In the genomic region with DNA sequence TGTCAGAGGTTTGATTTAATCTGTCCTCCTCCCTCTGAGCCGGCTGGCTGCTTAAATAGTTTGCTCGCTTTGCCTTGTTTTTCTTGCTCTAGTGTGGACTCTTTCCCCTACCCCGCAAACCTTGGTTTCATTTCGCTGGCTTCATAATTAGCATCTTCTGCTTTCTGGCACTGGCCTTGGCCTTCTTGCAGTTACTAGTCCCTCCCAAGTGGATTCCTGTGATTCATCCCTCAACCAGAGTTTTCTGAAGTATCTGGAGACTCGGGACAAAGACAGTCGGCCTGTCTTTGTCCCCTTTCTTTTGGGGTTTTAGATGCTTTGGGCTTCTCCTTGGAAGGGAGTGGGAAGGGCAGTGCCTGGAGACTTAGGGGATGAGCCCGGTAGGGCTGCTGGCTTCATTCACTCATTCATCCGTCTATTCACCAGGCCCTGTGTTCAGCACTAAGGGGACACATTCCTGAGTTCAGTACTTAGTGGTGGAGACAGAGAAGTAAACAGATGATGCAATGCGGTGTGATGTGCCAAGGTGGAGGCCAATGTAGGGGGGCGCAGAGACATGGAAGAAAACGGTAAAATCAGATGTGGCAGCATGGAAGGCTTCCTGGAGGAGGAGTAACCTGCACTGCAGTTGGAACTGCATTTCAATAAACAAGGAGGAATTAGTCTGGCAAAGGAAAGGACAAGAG, we compare ENCODE assay signal across 16 cellular contexts. TPM values are rescaled to one million over a fixed set of nuclear protein-coding genes. Genes with fewer than 3 reads are reported as not detected.
DNase-seq lines count a peak whose midpoint lies in the region; ATAC-seq, FAIRE-seq and TF ChIP-seq lines count a peak whose summit lies in the region.
"Had no signal": no experiment of that assay in that cellular context is flagged by ENCODE, and none has a peak within 500 bp of the region (broad histone marks: within the 10 kb centered on the region; RNA-seq: fewer than 3 reads in every experiment).

No MANE protein-coding gene starts in this region.

- no peaks in the 10 kb centered on the region for H4K20me1 ChIP-seq in H9 (ENCODE audit: control insufficient read depth, insufficient read depth, insufficient read length)

- no peak for TF ChIP-seq POLR2A in esophagus squamous epithelium (IDR thresholded peaks at IDR 0.05)

- in situ Hi-C loops in HAP-1 (cut with MboI; ENCODE audit: low sequenced_read_pairs) = no loop called here

- H2AFZ ChIP-seq in H9 (ENCODE audit: low read length) = no peak overlapping the region

- H3K27me3 ChIP-seq in AG04450 (ENCODE audit: control insufficient read depth, insufficient read depth, low read length) (no peaks in the 10 kb centered on the region), H9 (ENCODE audit: insufficient read depth, low read length) (no peaks in the 10 kb centered on the region), HAP-1 (ENCODE audit: low read depth) (no peaks in the 10 kb centered on the region), esophagus squamous epithelium (peaks cover 0 to 41% (median 0%) of the 10 kb centered on the region in 4 donors)
- H3K27me3 ChIP-seq: Peyer's patch had no signal

- H3K27ac Mint-ChIP-seq in H9 (peak overlapping the region in 2 of 3 experiments; percentile 1 to 52; a peak in 4 of 7 replicates), chondrocyte (ENCODE audit: unreplicated experiment) (peak overlapping the region; percentile 64), nephron progenitor cell (no peak overlapping the region)
- H3K27ac Mint-ChIP-seq: activated CD4-positive, alpha-beta T cell treated with anti-CD3 and anti-CD28 coated beads, Interleukin-2, amount 10 ng/mL, durations not matched to agents 7 days and 5 days; activated T-helper 1 cell treated with anti-CD3 and anti-CD28 coated beads, Interleukin-12 subunit alpha, Interleukin-12 subunit beta, Interleukin-2, Interleukin-4 antibody, amounts not matched to agents 30 ng/mL and 10 ng/mL and 1 ng/mL, durations not matched to agents 14 hours and 24 hours and 36 hours; T-helper 2 cell treated with Interferon-gamma antibody and Interleukin-4, amounts not matched to agents 5 μg/mL and 100 μg/mL, for 36 hours had no signal

- no peaks in the 10 kb centered on the region for H3K79me2 ChIP-seq in H9 (ENCODE audit: insufficient read depth, low read length)

- H4K8ac ChIP-seq in H9 (replicated peaks; ENCODE audit: insufficient read length, low read depth, low read length) = no peak overlapping the region

- no peak overlapping the region for H3K9ac ChIP-seq in H9 (ENCODE audit: extremely low read depth, insufficient read length, low read length)

- no peaks in the 10 kb centered on the region for H3K79me1 ChIP-seq in H9 (ENCODE audit: insufficient read depth, low read depth, low read length, poor library complexity, severe bottlenecking)

- H3K18ac ChIP-seq in H9 (ENCODE audit: insufficient read length, low read depth, low read length) = no peak overlapping the region

- peaks cover 13 to 41% of the 10 kb centered on the region in 2 experiments for H3K4me1 Mint-ChIP-seq in H9
- peaks cover 10% of the 10 kb centered on the region for H3K4me1 Mint-ChIP-seq in chondrocyte (ENCODE audit: low read depth)
- H3K4me1 Mint-ChIP-seq in nephron progenitor cell = peaks cover 22% of the 10 kb centered on the region
- H3K4me1 Mint-ChIP-seq: activated CD4-positive, alpha-beta T cell treated with anti-CD3 and anti-CD28 coated beads, Interleukin-2, amount 10 ng/mL, durations not matched to agents 7 days and 5 days had no signal

- H3K23ac ChIP-seq in H9 (ENCODE audit: insufficient read length, low read depth, low read length) = no peak overlapping the region

- H2AK5ac ChIP-seq in H9 (ENCODE audit: insufficient read length, low read length) = no peak overlapping the region

- no peak for DNase-seq in AG04450 (ENCODE audit: low read depth, low spot score)
- DNase-seq in H9 = no peak
- DNase-seq in chondrocyte (ENCODE audit: low spot score) = no peak
- no peak for DNase-seq in nephron progenitor cell
- no peak for DNase-seq in HAP-1 (ENCODE audit: low spot score in 2 of 2)
- DNase-seq in D721Med (ENCODE audit: insufficient read length, low spot score) = no peak
- no peak for DNase-seq in esophagus squamous epithelium (lab: John Stamatoyannopoulos, UW)
- DNase-seq: activated CD4-positive, alpha-beta T cell treated with anti-CD3 and anti-CD28 coated beads, Interleukin-2, amount 10 ng/mL, durations not matched to agents 7 days and 5 days; NCI-H1417; NCI-H524 treated with DMSO at 0.1 percent for 48 hours; Peyer's patch had no signal

- H3K4me3 Mint-ChIP-seq in H9 (no peak overlapping the region), chondrocyte (ENCODE audit: unreplicated experiment) (no peak overlapping the region), nephron progenitor cell (peak overlapping the region; percentile 44)
- H3K4me3 Mint-ChIP-seq: activated CD4-positive, alpha-beta T cell treated with anti-CD3 and anti-CD28 coated beads, Interleukin-2, amount 10 ng/mL, durations not matched to agents 7 days and 5 days; activated T-helper 1 cell treated with anti-CD3 and anti-CD28 coated beads, Interleukin-12 subunit alpha, Interleukin-12 subunit beta, Interleukin-2, Interleukin-4 antibody, amounts not matched to agents 30 ng/mL and 10 ng/mL and 1 ng/mL, durations not matched to agents 14 hours and 24 hours and 36 hours; T-helper 2 cell treated with Interferon-gamma antibody and Interleukin-4, amounts not matched to agents 5 μg/mL and 100 μg/mL, for 36 hours had no signal

- no peak for TF ChIP-seq CTCF in AG04450 (IDR thresholded peaks at IDR 0.05; ENCODE audit: low read depth, low read length)
- no peak for TF ChIP-seq CTCF in H9 (conservative IDR thresholded peaks at IDR 0.05)
- TF ChIP-seq CTCF in chondrocyte (IDR thresholded peaks at IDR 0.05) = no peak
- TF ChIP-seq CTCF in nephron progenitor cell (IDR thresholded peaks at IDR 0.05) = no peak
- no peak for TF ChIP-seq CTCF in D721Med (IDR thresholded peaks at IDR 0.05; ENCODE audit: insufficient read depth, missing control alignments)
- no peak for TF ChIP-seq CTCF in esophagus squamous epithelium (IDR thresholded peaks at IDR 0.05)

- no peak overlapping the region for H2BK5ac ChIP-seq in H9 (ENCODE audit: insufficient read length, low read length)

- H3K27ac ChIP-seq in AG04450 (ENCODE audit: low read depth, low read length) (peak overlapping the region; percentile 3), H9 (ENCODE audit: insufficient read length, low read depth, low read length) (no peak overlapping the region), esophagus squamous epithelium (no peak overlapping the region)
- H3K27ac ChIP-seq: Peyer's patch had no signal

- H3K4me3 ChIP-seq in AG04450 (ENCODE audit: low read depth, low read length) (no peak overlapping the region), HAP-1 (no peak overlapping the region), esophagus squamous epithelium (no peak overlapping the region)
- H3K4me3 ChIP-seq: Peyer's patch had no signal

- no peak overlapping the region for H3K4ac ChIP-seq in H9 (ENCODE audit: low read depth, low read length)

- H3K56ac ChIP-seq in H9 (ENCODE audit: insufficient read length, low read depth, low read length) = no peak overlapping the region

- no peak overlapping the region for H2BK20ac ChIP-seq in H9 (ENCODE audit: low read depth, low read length, poor library complexity, severe bottlenecking)

- H3K23me2 ChIP-seq in H9 (ENCODE audit: insufficient read length, low read depth, low read length, poor library complexity, severe bottlenecking) = no peaks in the 10 kb centered on the region

- no peak overlapping the region for H3K14ac ChIP-seq in H9 (ENCODE audit: insufficient read depth, low read length)

- no peak overlapping the region for H2BK120ac ChIP-seq in H9 (ENCODE audit: low read depth, low read length, poor library complexity, severe bottlenecking)

- CTCF ChIA-PET in AG04450 (lab: Charles Lee) = no interaction called here

- no peaks in the 10 kb centered on the region for H3K9me3 ChIP-seq in AG04450 (ENCODE audit: control insufficient read depth, insufficient read depth, low read length)
- no peaks in the 10 kb centered on the region for H3K9me3 ChIP-seq in H9 (ENCODE audit: control insufficient read depth, low read depth, low read length)
- no peaks in the 10 kb centered on the region for H3K9me3 ChIP-seq in HAP-1
- H3K9me3 ChIP-seq in esophagus squamous epithelium = no peaks in the 10 kb centered on the region
- H3K9me3 ChIP-seq: Peyer's patch had no signal

- no peak overlapping the region for H4K91ac ChIP-seq in H9 (ENCODE audit: insufficient read length, low read depth, low read length)

- POLR2A ChIA-PET in AG04450 (lab: Yijun Ruan, JAX) = no interaction called here

- no peak overlapping the region for H3T11ph ChIP-seq in H9 (ENCODE audit: low read length)

- H2BK15ac ChIP-seq in H9 (ENCODE audit: low read depth, low read length) = no peak overlapping the region

- no CpG with 5 or more reads among the region's 11 CpGs for WGBS in H9 (ENCODE audit: extremely low coverage, insufficient read length, low lambda C conversion rate)
- WGBS in esophagus squamous epithelium, 2 donors = 37 to 58% methylated on average over 8 to 11 of the region's 11 CpGs

- peaks cover 0 to 9% (median 3%) of the 10 kb centered on the region in 3 experiments; a peak in 3 of 7 replicates for H3K36me3 Mint-ChIP-seq in H9 (ENCODE audit: insufficient read depth in 1 of 3, low read depth in 3 of 3)
- H3K36me3 Mint-ChIP-seq in chondrocyte (ENCODE audit: low read depth) = no peaks in the 10 kb centered on the region
- no peaks in the 10 kb centered on the region for H3K36me3 Mint-ChIP-seq in nephron progenitor cell (ENCODE audit: low read depth)

- H3K27me3 Mint-ChIP-seq in H9 (ENCODE audit: low read depth) = peaks cover 25% of the 10 kb centered on the region
- H3K27me3 Mint-ChIP-seq in chondrocyte (ENCODE audit: low read depth) = peaks cover 2% of the 10 kb centered on the region
- peaks cover 43% of the 10 kb centered on the region for H3K27me3 Mint-ChIP-seq in nephron progenitor cell (ENCODE audit: low read depth, poor library complexity)

- no peak overlapping the region for H3K4me2 ChIP-seq in H9 (ENCODE audit: insufficient read depth, insufficient read length, low read length)

- H4K5ac ChIP-seq in H9 (ENCODE audit: insufficient read length, low read depth, low read length) = no peak overlapping the region

- intact Hi-C loops in esophagus squamous epithelium (cut with DNase I) = no loop called here

- H2BK12ac ChIP-seq in H9 (ENCODE audit: insufficient read length, low read depth, low read length) = no peak overlapping the region

- no peak for FAIRE-seq in D721Med (lab: Jason Lieb, UNC)
- FAIRE-seq: bronchial epithelial cell, endothelial cell of umbilical vein had no signal

- no peak for ATAC-seq in HG03097 (IDR thresholded peaks at IDR 0.05; ENCODE audit: low FRiP score, unreplicated experiment)

- H3K36me3 ChIP-seq in HAP-1 (replicated peaks) (no peaks in the 10 kb centered on the region), esophagus squamous epithelium (no peaks in the 10 kb centered on the region)
- H3K36me3 ChIP-seq: Peyer's patch had no signal

- H3K9me3 Mint-ChIP-seq in H9 (peaks cover 5 to 7% of the 10 kb centered on the region in 2 experiments; a peak in 4 of 5 replicates), chondrocyte (ENCODE audit: low read depth) (no peaks in the 10 kb centered on the region), nephron progenitor cell (no peaks in the 10 kb centered on the region)
- H3K9me3 Mint-ChIP-seq: activated CD4-positive, alpha-beta T cell treated with anti-CD3 and anti-CD28 coated beads, Interleukin-2, amount 10 ng/mL, durations not matched to agents 7 days and 5 days; activated T-helper 1 cell treated with anti-CD3 and anti-CD28 coated beads, Interleukin-12 subunit alpha, Interleukin-12 subunit beta, Interleukin-2, Interleukin-4 antibody, amounts not matched to agents 30 ng/mL and 10 ng/mL and 1 ng/mL, durations not matched to agents 14 hours and 24 hours and 36 hours; T-helper 2 cell treated with Interferon-gamma antibody and Interleukin-4, amounts not matched to agents 5 μg/mL and 100 μg/mL, for 36 hours had no signal

- H3K4me1 ChIP-seq in H9 (ENCODE audit: insufficient read depth, low read length) = no peaks in the 10 kb centered on the region
- H3K4me1 ChIP-seq in HAP-1 = peaks cover 5% of the 10 kb centered on the region
- H3K4me1 ChIP-seq in esophagus squamous epithelium = peaks cover 0 to 12% (median 0%) of the 10 kb centered on the region in 3 donors
- H3K4me1 ChIP-seq: Peyer's patch had no signal

RNA-seq across cellular contexts. Expression of a gene that starts 21.1 kb away (rescaled TPM):
- 0.55 and 0.68 TPM in 2 replicates for polyA plus RNA-seq in AG04450 (2011; rRNA removed)
- polyA minus RNA-seq in AG04450 (2011; rRNA and poly(A)+ RNA removed) = 0.91 and 1.5 TPM in 2 replicates
- 2.2 and 2.3 TPM in 2 replicates for total RNA-seq in H9 (2021)
- 0.37 to 0.51 TPM (median 0.49 TPM) in 3 replicates for total RNA-seq in chondrocyte
- under 1 TPM in 2 of 4 donors, not detected in 2; 0.15 to 0.19 TPM for total RNA-seq in esophagus squamous epithelium
- total RNA-seq: activated CD4-positive, alpha-beta T cell treated with anti-CD3 and anti-CD28 coated beads, Interleukin-2, amount 10 ng/mL, durations not matched to agents 7 days and 5 days; bronchial epithelial cell had no signal
